13 cellular contexts compared by ENCODE assay signal in genomic region chr10:18144928-18145327, GRCh38. TPM values are rescaled to one million over a fixed set of nuclear protein-coding genes. Genes with fewer than 3 reads are reported as not detected.
DNase-seq lines count a peak whose midpoint lies in the region; ATAC-seq, FAIRE-seq and TF ChIP-seq lines count a peak whose summit lies in the region.
"Had no signal": no experiment of that assay in that cellular context is flagged by ENCODE, and none has a peak within 500 bp of the region (broad histone marks: within the 10 kb centered on the region; RNA-seq: fewer than 3 reads in every experiment).

No MANE protein-coding gene starts in this region.

- WGBS in small intestine, 3 donors, result 35 to 45% (median 45%) methylated on average over 6 of the region's 6 CpGs

- H3K4me1 ChIP-seq in small intestine (ENCODE audit: control insufficient read depth in 2 of 2, insufficient read depth in 1 of 2, low read depth in 1 of 2, low read length in 1 of 2), result no peaks in the 10 kb centered on the region
- H3K4me1 ChIP-seq: parathyroid adenoma had no signal

- DNase-seq in NAMALWA (ENCODE audit: low spot score), result peak; percentile 24
- DNase-seq in Right ventricle myocardium superior, result peak; percentile 80
- DNase-seq in small intestine, result peak; percentile 25
- DNase-seq in RKO (ENCODE audit: low spot score), result no peak
- DNase-seq: activated CD8-positive, alpha-beta memory T cell treated with anti-CD3 and anti-CD28 coated beads for 24 hours; activated naive CD8-positive, alpha-beta T cell treated with anti-CD3 and anti-CD28 coated beads, Interleukin-2, amount 50 U/mL, for 24 hours; left lung; stimulated activated CD4-positive, alpha-beta T cell treated with anti-CD3 and anti-CD28 coated beads, Interleukin-4, amount 100 ng/mL, for 24 hours had no signal

- intact Hi-C loops in Right ventricle myocardium superior (cut with DNase I), result loop anchor here (5.0 kb wide), 1 partner anchor 72 kb away; no protein-coding TSS in a partner anchor

- H3K9me3 ChIP-seq in small intestine (ENCODE audit: control insufficient read depth, low read depth), result no peaks in the 10 kb centered on the region
- H3K9me3 ChIP-seq: left lung had no signal

- H3K27me3 ChIP-seq in small intestine (ENCODE audit: control insufficient read depth in 2 of 2, insufficient read depth in 2 of 2, low read length in 2 of 2), result no peaks in the 10 kb centered on the region

- no peak overlapping the region for H3K4me3 ChIP-seq in small intestine (ENCODE audit: low read depth in 1 of 2, low read length in 2 of 2)
- H3K4me3 ChIP-seq: left lung had no signal

- ATAC-seq in SK-N-SH treated with all-trans-retinoic acid at 6 μM for 48 hours, result no peak
- ATAC-seq in Right ventricle myocardium superior (ENCODE audit: poor library complexity), result peak; percentile 80
- ATAC-seq in HG03280 (IDR thresholded peaks at IDR 0.05; ENCODE audit: unreplicated experiment), result no peak
- ATAC-seq in esophagus mucosa, result no peak
- ATAC-seq: activated naive CD8-positive, alpha-beta T cell treated with anti-CD3 and anti-CD28 coated beads, Interleukin-2, amount 50 U/mL, for 24 hours; left lung had no signal

- H3K27ac ChIP-seq in small intestine (ENCODE audit: low read depth in 1 of 2, low read length in 1 of 2), result no peak overlapping the region
- H3K27ac ChIP-seq: epithelial cell of prostate, parathyroid adenoma had no signal

- H3K36me3 ChIP-seq in small intestine (ENCODE audit: control insufficient read depth in 2 of 2, insufficient read depth in 2 of 2, low read length in 2 of 2), result no peaks in the 10 kb centered on the region
- H3K36me3 ChIP-seq: left lung had no signal

- FAIRE-seq in small intestine (lab: Jason Lieb, UNC), result no peak

TF ChIP-seq in SK-N-SH treated with all-trans-retinoic acid at 6 μM for 48 hours, 23 proteins besides CTCF, POLR2A, EP300 and RAD21:
- TF ChIP-seq ZC3H10 (CRISPR knock-in tag; IDR thresholded peaks at IDR 0.05) (no peak), POU6F1 (CRISPR knock-in tag; IDR thresholded peaks at IDR 0.05; ENCODE audit: borderline replicate concordance, low read depth) (no peak), TCF4 (CRISPR knock-in tag; IDR thresholded peaks at IDR 0.05; ENCODE audit: borderline replicate concordance) (0 out of 2 replicates have a peak, but pooled peaks have one; percentile 38)

RNA-seq across cellular contexts. Expression of gene CACNB2, which starts 4.7 kb away (rescaled TPM):
- total RNA-seq in Right ventricle myocardium superior, result 45.7 TPM
- polyA plus RNA-seq in small intestine, result 1 to 10 TPM in 2 of 3 donors, under 1 TPM in 1; 0.27 to 2.9 (median 1.8) TPM
- 0.40 TPM for total RNA-seq in esophagus mucosa

Comparison
In these comparisons a context has a peak if more than half of its experiments do, and no peak if none do; other contexts are left out.
1. RNA of gene CACNB2, which starts 4.7 kb away (total RNA-seq): 45.7 TPM in Right ventricle myocardium superior (single experiment); 0.40 TPM in esophagus mucosa (single experiment); every median in the first group is over 10 times any median in the second.